In the genomic region with DNA sequence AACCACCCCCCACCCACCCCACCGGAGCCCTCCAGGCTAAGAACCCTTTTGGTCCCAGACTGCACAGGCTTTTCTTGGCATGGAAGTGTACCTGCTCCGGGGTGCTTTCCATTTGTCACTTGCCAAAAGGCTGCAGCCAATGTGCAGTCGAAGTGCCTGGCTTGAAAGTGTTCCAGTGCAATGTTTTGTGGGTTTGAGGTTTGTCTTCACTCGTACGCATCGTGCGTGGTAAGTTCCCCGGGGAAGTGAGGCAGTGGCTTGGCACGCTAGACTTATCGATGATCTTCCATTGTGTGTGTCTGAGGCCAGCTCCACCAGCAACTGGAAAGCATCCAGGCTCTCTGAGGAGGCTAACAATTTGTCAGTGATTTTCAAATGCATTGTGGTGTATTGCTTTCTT, we compare ENCODE assay signal across 9 cellular contexts.
DNase-seq lines count a peak whose midpoint lies in the region; TF ChIP-seq lines count a peak whose summit lies in the region.
"Had no signal": no experiment of that assay in that cellular context is flagged by ENCODE, and none has a peak within 500 bp of the region (broad histone marks: within the 10 kb centered on the region; RNA-seq: fewer than 3 reads in every experiment).

No MANE protein-coding gene starts in this region.

- peaks cover 6% of the 10 kb centered on the region for H3K9me3 ChIP-seq in adipocyte (ENCODE audit: control insufficient read depth, low read length)

- in situ Hi-C loops in GM13976 (cut with MboI; ENCODE audit: low sequenced_read_pairs, unreplicated experiment) = no loop called here
- in situ Hi-C loops in ACHN (cut with HindIII; ENCODE audit: low pct_ligation_motif_present, low pct_unique_long_range_greater_than_20kb, low sequenced_read_pairs) = no loop called here

- TF ChIP-seq CTCF in GM13976 (IDR thresholded peaks at IDR 0.05; ENCODE audit: borderline replicate concordance, control extremely low read depth, extremely low read depth, insufficient read depth, missing control alignments) (no peak), HL-60 (IDR thresholded peaks at IDR 0.05; ENCODE audit: insufficient read depth, low read length) (no peak)

- H3K4me3 ChIP-seq in HL-60 (replicated peaks; ENCODE audit: insufficient read depth, low read length) = no peak overlapping the region
- peak overlapping the region; percentile 13 for H3K4me3 ChIP-seq in adipocyte (ENCODE audit: low read length)

- no peaks in the 10 kb centered on the region for H3K36me3 ChIP-seq in adipocyte (ENCODE audit: control insufficient read depth, insufficient read depth, low read length, severe bottlenecking)

- no peak overlapping the region for H3K9ac ChIP-seq in adipocyte (ENCODE audit: low read length)

- intact Hi-C loops in posterior vena cava (cut with DNase I) = no loop called here

- H3K27me3 ChIP-seq in HL-60 (ENCODE audit: insufficient read depth, poor library complexity, severe bottlenecking) = no peaks in the 10 kb centered on the region
- H3K27me3 ChIP-seq in adipocyte (replicated peaks; ENCODE audit: control insufficient read depth, insufficient read depth, low read length) = peaks cover 58% of the 10 kb centered on the region

- peak overlapping the region; percentile 79 for H3K27ac ChIP-seq in HL-60 (replicated peaks)

- peak; percentile 25 for DNase-seq in GM13976 (ENCODE audit: low spot score)
- peak; percentile 77 to 93 for DNase-seq in HL-60 (ENCODE audit: low read depth in 1 of 2, low spot score in 1 of 2)
- peak; percentile 45 for DNase-seq in adipocyte (ENCODE audit: low read depth)
- peak; percentile 8 for DNase-seq in putamen (ENCODE audit: low spot score)
- no peak for DNase-seq in NCI-H1436 (lab: John Stamatoyannopoulos, UW)
- no peak for DNase-seq in posterior vena cava (ENCODE audit: low spot score)
- no peak for DNase-seq in ACHN
- DNase-seq in stimulated activated CD4-positive, alpha-beta T cell treated with anti-CD3 and anti-CD28 coated beads, Interleukin-4, amount 100 ng/mL, for 24 hours = no peak
- DNase-seq: central memory CD4-positive, alpha-beta T cell had no signal

- H3K4me1 ChIP-seq in adipocyte (ENCODE audit: control insufficient read depth, insufficient read depth, low read length) = peaks cover 8% of the 10 kb centered on the region

Comparison
In these comparisons a context has a peak if more than half of its experiments do, and no peak if none do; other contexts are left out.
1. DNase-seq: peak in GM13976 (single experiment), HL-60 (2 of 2), adipocyte (single experiment) and putamen (single experiment); none in NCI-H1436 (single experiment), posterior vena cava (single experiment), ACHN (single experiment) and stimulated activated CD4-positive, alpha-beta T cell treated with anti-CD3 and anti-CD28 coated beads, Interleukin-4, amount 100 ng/mL, for 24 hours (single experiment).